ENCODE assay signal across 1 cellular context in genomic region chr6:158536084-158536890, GRCh38.
TF ChIP-seq lines count a peak whose summit lies in the region.

No MANE protein-coding gene starts in this region.

TF ChIP-seq in PFSK-1, 5 proteins besides CTCF, POLR2A, EP300 and RAD21 (continued from another document):
- TF ChIP-seq REST (IDR thresholded peaks at IDR 0.05; ENCODE audit: insufficient read depth in 1 of 2, low read depth in 2 of 2, low read length in 2 of 2): peak; percentile 99 to 100
- no peak for TF ChIP-seq TAF1 (IDR thresholded peaks at IDR 0.05; ENCODE audit: borderline replicate concordance, insufficient read depth, low read length)
